ENCODE assay signal across 8 cellular contexts in the genomic region with DNA sequence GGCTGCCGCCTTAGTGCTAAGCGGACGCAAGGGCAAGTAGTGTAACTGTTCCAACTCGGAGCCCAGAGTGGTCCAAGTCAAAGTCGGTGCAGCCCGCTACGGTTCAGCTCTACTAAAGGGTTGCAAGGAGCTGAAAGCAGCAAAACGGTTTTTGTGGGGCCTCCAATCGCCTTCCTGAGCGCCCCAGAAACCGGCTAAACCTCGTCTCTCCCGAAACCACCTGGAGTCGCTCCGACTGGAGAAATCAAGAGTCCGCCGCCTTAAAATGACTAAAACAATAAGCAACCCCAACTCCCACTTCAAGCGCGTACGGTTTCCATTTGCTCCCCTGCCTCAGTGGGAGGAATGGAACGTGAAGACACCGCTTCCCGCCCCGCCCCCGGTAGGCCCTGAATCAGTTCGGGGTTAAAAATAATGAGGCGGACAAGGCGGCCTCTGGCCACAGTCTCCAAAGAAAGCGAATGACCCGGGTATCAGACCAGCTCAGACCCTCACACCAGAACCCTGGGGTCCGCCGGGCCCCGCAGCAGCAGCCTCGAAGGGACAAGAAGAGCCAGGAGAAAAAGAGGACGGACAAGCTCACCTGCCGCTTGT.
DNase-seq lines count a peak whose midpoint lies in the region; ATAC-seq lines count a peak whose summit lies in the region.

No MANE protein-coding gene starts in this region.

- H3K4me3 ChIP-seq in adipocyte (ENCODE audit: low read length): peak overlapping the region; percentile 91
- peak overlapping the region; percentile 90 for H3K4me3 ChIP-seq in iPS-11a (ENCODE audit: low read depth, low read length)
- peak overlapping the region; percentile 91 for H3K4me3 ChIP-seq in skeletal muscle cell (ENCODE audit: low read depth, low read length)

- peak; percentile 32 for DNase-seq in Ammon's horn (ENCODE audit: low spot score)
- peak; percentile 22 for DNase-seq in NCI-H748 treated with DMSO at 0.1 percent for 48 hours (lab: John Stamatoyannopoulos, UW)
- DNase-seq in adipocyte (ENCODE audit: low read depth): peak; percentile 66
- no peak for DNase-seq in skeletal muscle cell (ENCODE audit: low read depth)
- no peak for DNase-seq in NCI-H2196 treated with DMSO at 0.1 percent for 48 hours (lab: John Stamatoyannopoulos, UW; ENCODE audit: unreplicated experiment)

- peaks cover 24% of the 10 kb centered on the region for H3K4me1 ChIP-seq in adipocyte (ENCODE audit: control insufficient read depth, insufficient read depth, low read length)

- H3K9me3 ChIP-seq in adipocyte (ENCODE audit: control insufficient read depth, low read length): no peaks in the 10 kb centered on the region

- H3K9ac ChIP-seq in adipocyte (ENCODE audit: low read length): peak overlapping the region; percentile 99

- peaks cover 9% of the 10 kb centered on the region for H3K36me3 ChIP-seq in adipocyte (ENCODE audit: control insufficient read depth, insufficient read depth, low read length, severe bottlenecking)

- ATAC-seq in GM21423 (IDR thresholded peaks at IDR 0.05; ENCODE audit: unreplicated experiment) (peak; percentile 0), GM18502 (IDR thresholded peaks at IDR 0.05; ENCODE audit: poor library complexity, unreplicated experiment) (no peak)

- H3K27me3 ChIP-seq in adipocyte (replicated peaks; ENCODE audit: control insufficient read depth, insufficient read depth, low read length): no peaks in the 10 kb centered on the region

Comparison
In these comparisons a context has a peak if more than half of its experiments do, and no peak if none do; other contexts are left out.
1. DNase-seq: peak in Ammon's horn (single experiment), NCI-H748 treated with DMSO at 0.1 percent for 48 hours (single experiment) and adipocyte (single experiment); none in skeletal muscle cell (single experiment) and NCI-H2196 treated with DMSO at 0.1 percent for 48 hours (single experiment).
2. Peak in every context shown above with its lines, with median percentiles within 50 percentile points of each other: H3K4me3 ChIP-seq.